11 cellular contexts compared by ENCODE assay signal in the genomic region with DNA sequence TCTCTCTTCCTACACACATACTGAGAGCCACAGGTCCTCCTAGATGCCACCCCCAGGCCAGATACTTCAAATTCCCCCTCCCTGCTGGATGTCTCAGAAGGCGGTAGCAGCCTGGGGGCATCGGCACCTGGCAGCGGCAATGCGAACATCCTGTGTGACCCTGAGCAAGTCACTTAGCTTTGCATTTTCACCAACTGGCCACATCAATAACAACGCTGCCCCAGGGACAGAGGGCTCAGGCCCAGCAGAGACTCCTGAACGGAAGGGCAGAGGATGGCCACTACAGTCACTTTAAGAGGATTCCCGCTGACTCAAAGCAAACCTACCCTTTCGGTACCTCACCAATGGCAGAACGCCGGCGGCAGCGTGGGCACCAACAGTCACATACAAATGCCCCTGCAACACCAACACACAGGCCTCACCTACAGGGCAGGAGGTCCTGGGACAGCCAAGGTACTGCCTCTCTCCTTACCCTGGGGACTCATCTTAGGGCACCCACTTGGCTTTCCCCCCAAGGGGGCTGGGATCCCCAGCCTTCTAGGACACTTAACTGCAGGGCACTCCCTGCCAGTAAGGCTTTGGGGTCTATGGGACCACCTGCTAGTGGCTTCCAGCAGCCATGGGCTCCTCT. TPM values are rescaled to one million over a fixed set of nuclear protein-coding genes. Genes with fewer than 3 reads are reported as not detected.
DNase-seq lines count a peak whose midpoint lies in the region; ATAC-seq and TF ChIP-seq lines count a peak whose summit lies in the region.
"Had no signal": no experiment of that assay in that cellular context is flagged by ENCODE, and none has a peak within 500 bp of the region (broad histone marks: within the 10 kb centered on the region; RNA-seq: fewer than 3 reads in every experiment).

No MANE protein-coding gene starts in this region.

- in situ Hi-C loops in KBM-7 (cut with MboI; ENCODE audit: low pct_unique_long_range_greater_than_20kb, low sequenced_read_pairs), result no loop called here

- peak overlapping the region; percentile 70 for H3K4me3 Mint-ChIP-seq in Calu3 (ENCODE audit: low read depth, unreplicated experiment)

- H3K4me2 ChIP-seq in OCI-LY3 (ENCODE audit: low read length), result peak overlapping the region; percentile 73
- peak overlapping the region; percentile 97 for H3K4me2 ChIP-seq in hepatocyte

- H3K4me3 ChIP-seq in OCI-LY3 (ENCODE audit: low read length) (peak overlapping the region; percentile 73), hepatocyte (peak overlapping the region; percentile 16), psoas muscle (peak overlapping the region; percentile 74)

- peaks cover 11% of the 10 kb centered on the region for H3K4me1 Mint-ChIP-seq in Calu3 (ENCODE audit: low read depth, unreplicated experiment)

- no peaks in the 10 kb centered on the region for H3K9me3 Mint-ChIP-seq in Calu3 (ENCODE audit: low read depth, unreplicated experiment)

- no peaks in the 10 kb centered on the region for H3K9me2 ChIP-seq in hepatocyte (replicated peaks; ENCODE audit: insufficient read depth)

- no peak overlapping the region for H3K27ac ChIP-seq in OCI-LY3 (ENCODE audit: low read length)
- no peak overlapping the region for H3K27ac ChIP-seq in hepatocyte
- H3K27ac ChIP-seq in psoas muscle, result peak overlapping the region; percentile 73

- ATAC-seq in psoas muscle (no peak), HG03378 (IDR thresholded peaks at IDR 0.05; ENCODE audit: unreplicated experiment) (no peak)

- no peaks in the 10 kb centered on the region for H3K36me3 Mint-ChIP-seq in Calu3 (ENCODE audit: insufficient read depth, unreplicated experiment)

- no peak for TF ChIP-seq CTCF in Calu3 (IDR thresholded peaks at IDR 0.05; ENCODE audit: unreplicated experiment)
- TF ChIP-seq CTCF in OCI-LY3 (IDR thresholded peaks at IDR 0.05; ENCODE audit: low read depth, low read length), result no peak
- TF ChIP-seq CTCF in hepatocyte (IDR thresholded peaks at IDR 0.05; ENCODE audit: poor library complexity), result no peak
- TF ChIP-seq CTCF in psoas muscle (IDR thresholded peaks at IDR 0.05), result no peak

- no peak overlapping the region for H2AFZ ChIP-seq in OCI-LY3 (ENCODE audit: low read depth, low read length)
- no peak overlapping the region for H2AFZ ChIP-seq in hepatocyte

- WGBS in hepatocyte (ENCODE audit: low lambda C conversion rate, missing lambda C conversion rate), result 62% methylated on average over 12 of the region's 12 CpGs
- 63 to 91% (median 67%) methylated on average over 12 of the region's 12 CpGs for WGBS in psoas muscle, 3 donors

- H3K9me3 ChIP-seq in OCI-LY3 (ENCODE audit: insufficient read depth, low read length) (no peaks in the 10 kb centered on the region), hepatocyte (ENCODE audit: low read depth) (no peaks in the 10 kb centered on the region), psoas muscle (no peaks in the 10 kb centered on the region)

- CTCF ChIA-PET in Calu3 (lab: Charles Lee), result no interaction called here

- H3K9ac ChIP-seq in OCI-LY3 (ENCODE audit: low read length), result peak overlapping the region; percentile 37; the same call in 1 of the 2 replicates

- no TSS peak for BruUV-seq in Calu3 (replicated peaks; lab: Mats Ljungman, UMichigan)

- peaks cover 21% of the 10 kb centered on the region; the same call in 1 of the 2 replicates for H3K27me3 ChIP-seq in OCI-LY3 (ENCODE audit: low read depth, low read length)
- peaks cover 66% of the 10 kb centered on the region for H3K27me3 ChIP-seq in hepatocyte
- H3K27me3 ChIP-seq in psoas muscle (ENCODE audit: insufficient read depth in 3 of 3, low read length in 2 of 3), result peaks cover 0 to 22% (median 2%) of the 10 kb centered on the region in 3 donors

- intact Hi-C loops in Calu3 (cut with micrococcal nuclease; ENCODE audit: unreplicated experiment), result loop anchor here (5.0 kb wide), 1 partner anchor 35 kb away; no protein-coding TSS in a partner anchor
- intact Hi-C loops in psoas muscle (cut with DNase I), result loop anchor here in 1 of 2 donors (2.0 kb wide), 1 partner anchor 37 kb away; no protein-coding TSS in a partner anchor

- H4K20me1 ChIP-seq in OCI-LY3 (ENCODE audit: insufficient read depth, low read length) (no peaks in the 10 kb centered on the region), hepatocyte (ENCODE audit: insufficient read depth, poor library complexity, severe bottlenecking) (no peaks in the 10 kb centered on the region)

- DNase-seq in Calu3 (no peak), hepatocyte (ENCODE audit: low spot score) (no peak), psoas muscle (no peak), KBM-7 (no peak), NCI-H226 (no peak), EL (no peak)

- no peaks in the 10 kb centered on the region for H3K79me2 ChIP-seq in OCI-LY3 (ENCODE audit: low read length)
- no peaks in the 10 kb centered on the region for H3K79me2 ChIP-seq in hepatocyte

- H3K27ac Mint-ChIP-seq in Calu3 (ENCODE audit: unreplicated experiment), result no peak overlapping the region

- H3K36me3 ChIP-seq in OCI-LY3 (replicated peaks; ENCODE audit: low read depth, low read length), result no peaks in the 10 kb centered on the region
- no peaks in the 10 kb centered on the region for H3K36me3 ChIP-seq in hepatocyte (replicated peaks; ENCODE audit: insufficient read depth, low read depth)
- no peaks in the 10 kb centered on the region for H3K36me3 ChIP-seq in psoas muscle (ENCODE audit: insufficient read depth in 1 of 2, low read depth in 1 of 2)

- H3K4me1 ChIP-seq in OCI-LY3 (ENCODE audit: low read length) (0 out of 2 replicates have a peak, but pooled peaks cover 3% of the 10 kb centered on the region), hepatocyte (ENCODE audit: insufficient read depth) (peaks cover 5% of the 10 kb centered on the region), psoas muscle (peaks cover 17% of the 10 kb centered on the region)

- peaks cover 99% of the 10 kb centered on the region for H3K27me3 Mint-ChIP-seq in Calu3 (ENCODE audit: unreplicated experiment)

RNA-seq across cellular contexts. Expression of a gene that starts 1.6 kb away (rescaled TPM):
- total RNA-seq in Calu3 (2022) (not detected in 2 replicates), hepatocyte (0.68 TPM in 1 of 2 replicates, not detected in the other), psoas muscle (1 to 10 TPM; 3.2 to 9.3 (median 4.4) TPM)
- polyA plus RNA-seq in hepatocyte (0.24 and 0.33 TPM in 2 replicates), psoas muscle (1 to 10 TPM in 2 of 3 donors, under 1 TPM in 1; 0.74 to 3.0 (median 2.0) TPM)
- total RNA-seq: dermis blood vessel endothelial cell, left colon, M059J had no signal

Comparison
In these comparisons a context has a peak if more than half of its experiments do, and no peak if none do; other contexts are left out.
1. H3K4me3 ChIP-seq: peak in every context shown above with its lines; median percentile 74 in psoas muscle; 73 in OCI-LY3; 16 in hepatocyte.